Comparison of ENCODE assay signal across 17 cellular contexts in the genomic region with DNA sequence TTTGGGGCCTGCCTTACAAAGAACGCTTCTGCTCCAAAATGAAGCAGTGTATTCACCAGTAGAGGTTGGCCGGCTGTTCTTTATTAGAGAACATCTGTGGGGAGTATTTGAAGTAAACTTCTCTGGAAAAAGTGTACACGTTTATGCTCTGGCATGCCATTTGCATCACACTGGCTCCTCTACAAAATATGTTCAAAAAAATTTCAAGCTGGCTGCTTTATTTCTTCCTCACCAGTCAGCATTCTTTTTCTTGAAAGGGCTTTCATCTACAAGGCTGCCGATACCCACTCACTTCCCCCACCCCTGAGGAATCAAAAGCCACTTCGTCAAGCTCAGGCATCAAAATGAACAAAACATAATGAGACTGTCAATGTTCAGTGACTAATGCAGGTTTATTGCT.
DNase-seq lines count a peak whose midpoint lies in the region; ATAC-seq and TF ChIP-seq lines count a peak whose summit lies in the region.
"Had no signal": no experiment of that assay in that cellular context is flagged by ENCODE, and none has a peak within 500 bp of the region (broad histone marks: within the 10 kb centered on the region; RNA-seq: fewer than 3 reads in every experiment).

No MANE protein-coding gene starts in this region.

- H3K36me3 Mint-ChIP-seq in Calu3 (ENCODE audit: insufficient read depth, unreplicated experiment) = no peaks in the 10 kb centered on the region

- CTCF ChIA-PET in Calu3 (lab: Charles Lee) = no interaction called here

- no peaks in the 10 kb centered on the region for H3K9me2 ChIP-seq in hepatocyte (replicated peaks; ENCODE audit: insufficient read depth)

- peak overlapping the region; percentile 43 for H3K27ac ChIP-seq in hepatocyte

- no peaks in the 10 kb centered on the region for H3K27me3 ChIP-seq in hepatocyte

- peak; percentile 6 for DNase-seq in NCI-H1436 (lab: John Stamatoyannopoulos, UW)
- no peak for DNase-seq in NCI-H1436 treated with DMSO at 0.1 percent for 48 hours (lab: John Stamatoyannopoulos, UW)
- peak; percentile 81 for DNase-seq in fibroblast of gingiva (ENCODE audit: low read depth)
- DNase-seq in hepatocyte (ENCODE audit: low spot score) = peak; percentile 8
- no peak for DNase-seq in NCI-H524 (lab: John Stamatoyannopoulos, UW)
- DNase-seq in Calu3 = no peak
- DNase-seq: 8988T; C1 segment of cervical spinal cord; CD4-positive, alpha-beta T cell; DMS153; DMS79 treated with DMSO at 0.1 percent for 48 hours; EL; GOT3; H9 had no signal

- no peaks in the 10 kb centered on the region for H3K4me1 ChIP-seq in hepatocyte (ENCODE audit: insufficient read depth)

- no peak overlapping the region for H3K4me2 ChIP-seq in hepatocyte

- H3K4me1 Mint-ChIP-seq in Calu3 (ENCODE audit: low read depth, unreplicated experiment) = no peaks in the 10 kb centered on the region
- H3K4me1 Mint-ChIP-seq: B cell had no signal

- BruUV-seq in Calu3 (replicated peaks; lab: Mats Ljungman, UMichigan) = no TSS peak

- H2AFZ ChIP-seq in hepatocyte = no peak overlapping the region

- no peaks in the 10 kb centered on the region for H3K9me3 ChIP-seq in hepatocyte (ENCODE audit: low read depth)

- no peaks in the 10 kb centered on the region for H3K27me3 Mint-ChIP-seq in Calu3 (ENCODE audit: unreplicated experiment)
- H3K27me3 Mint-ChIP-seq: B cell; CD4-positive, alpha-beta T cell had no signal

- no peak overlapping the region for H3K4me3 Mint-ChIP-seq in Calu3 (ENCODE audit: low read depth, unreplicated experiment)
- H3K4me3 Mint-ChIP-seq: B cell; CD4-positive, alpha-beta T cell; H9 had no signal

- H3K4me3 ChIP-seq in hepatocyte = no peak overlapping the region

- H3K79me2 ChIP-seq in hepatocyte = no peaks in the 10 kb centered on the region

- H3K36me3 ChIP-seq in hepatocyte (replicated peaks; ENCODE audit: insufficient read depth, low read depth) = no peaks in the 10 kb centered on the region

- no peaks in the 10 kb centered on the region for H4K20me1 ChIP-seq in hepatocyte (ENCODE audit: insufficient read depth, poor library complexity, severe bottlenecking)

- 49% methylated on average over 5 of the region's 5 CpGs for WGBS in hepatocyte (ENCODE audit: low lambda C conversion rate, missing lambda C conversion rate)

- H3K9me3 Mint-ChIP-seq in Calu3 (ENCODE audit: low read depth, unreplicated experiment) = peaks cover 2% of the 10 kb centered on the region
- H3K9me3 Mint-ChIP-seq: CD4-positive, alpha-beta T cell; H9 had no signal

- no peak overlapping the region for H3K27ac Mint-ChIP-seq in Calu3 (ENCODE audit: unreplicated experiment)
- H3K27ac Mint-ChIP-seq: B cell; CD4-positive, alpha-beta T cell; H9 had no signal

- ATAC-seq in GM18519 (IDR thresholded peaks at IDR 0.05; ENCODE audit: low FRiP score, unreplicated experiment) = no peak
- ATAC-seq: HepG2 had no signal

- intact Hi-C loops in Calu3 (cut with micrococcal nuclease; ENCODE audit: unreplicated experiment) = no loop called here

- TF ChIP-seq CTCF in hepatocyte (IDR thresholded peaks at IDR 0.05; ENCODE audit: poor library complexity) = no peak
- no peak for TF ChIP-seq CTCF in Calu3 (IDR thresholded peaks at IDR 0.05; ENCODE audit: unreplicated experiment)

Comparison
In these comparisons a context has a peak if more than half of its experiments do, and no peak if none do; other contexts are left out.
1. DNase-seq: peak in NCI-H1436 (single experiment), fibroblast of gingiva (single experiment) and hepatocyte (single experiment); none in NCI-H1436 treated with DMSO at 0.1 percent for 48 hours (single experiment), NCI-H524 (0 of 2) and Calu3 (single experiment).